22 cellular contexts compared by ENCODE assay signal in the genomic region with DNA sequence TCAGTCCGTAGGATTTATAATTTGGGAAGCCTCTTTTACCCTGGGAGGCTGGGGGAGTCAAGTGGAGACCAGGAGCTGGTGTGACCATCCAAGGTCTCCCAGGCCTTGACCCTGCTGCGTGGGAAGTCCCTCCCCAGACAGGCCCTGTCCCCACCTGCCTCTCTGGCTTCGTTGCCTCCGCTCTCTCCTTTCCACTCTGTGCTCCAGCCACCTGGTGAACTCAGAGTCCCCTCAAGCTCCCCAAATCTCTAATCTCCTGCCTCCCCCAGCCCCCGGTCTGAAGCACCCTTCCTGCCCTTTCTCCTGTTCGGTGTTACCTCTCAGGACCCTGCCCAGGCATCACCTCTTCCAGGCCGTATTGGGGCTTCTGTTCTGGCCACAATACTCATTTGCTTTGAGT. TPM values are rescaled to one million over a fixed set of nuclear protein-coding genes. Genes with fewer than 3 reads are reported as not detected.
DNase-seq lines count a peak whose midpoint lies in the region; ATAC-seq and TF ChIP-seq lines count a peak whose summit lies in the region.
"Had no signal": no experiment of that assay in that cellular context is flagged by ENCODE, and none has a peak within 500 bp of the region (broad histone marks: within the 10 kb centered on the region; RNA-seq: fewer than 3 reads in every experiment).

No MANE protein-coding gene starts in this region.

- H3K36me3 ChIP-seq in H7 (replicated peaks; ENCODE audit: control insufficient read depth, insufficient read depth, low read length) (no peaks in the 10 kb centered on the region), body of pancreas (replicated peaks in 1 of 2; ENCODE audit: insufficient read depth in 1 of 2, low read depth in 2 of 2) (no peaks in the 10 kb centered on the region), mucosa of stomach (ENCODE audit: control insufficient read depth, insufficient read depth, low read length) (no peaks in the 10 kb centered on the region), gastrocnemius medialis (no peaks in the 10 kb centered on the region), ascending aorta (no peaks in the 10 kb centered on the region)
- H3K36me3 ChIP-seq: BLaER1 treated with 17β-estradiol and CSF1 and Interleukin-3, amounts not matched to agents 10 nM and 100 nM; Peyer's patch had no signal

- WGBS in body of pancreas, 2 donors: 82 to 87% methylated on average over 5 to 7 of the region's 7 CpGs

- H3K4me1 Mint-ChIP-seq in stimulated activated naive B cell treated with anti-CD40 and anti-IgM and Interleukin-4, amounts not matched to agents 10 μg/mL and 1 μg/mL and 100 μg/mL, for 72 hours: peaks cover 6 to 9% of the 10 kb centered on the region in 2 donors

- POLR2A ChIA-PET in GM10248 (lab: Yijun Ruan, JAX): no interaction called here

- no peak overlapping the region for H3K27ac Mint-ChIP-seq in stimulated activated naive B cell treated with anti-CD40 and anti-IgM and Interleukin-4, amounts not matched to agents 10 μg/mL and 1 μg/mL and 100 μg/mL, for 72 hours

- H3K9me3 ChIP-seq in body of pancreas: no peaks in the 10 kb centered on the region
- no peaks in the 10 kb centered on the region for H3K9me3 ChIP-seq in mucosa of stomach (ENCODE audit: control insufficient read depth, low read length)
- H3K9me3 ChIP-seq in gastrocnemius medialis: no peaks in the 10 kb centered on the region
- H3K9me3 ChIP-seq in ascending aorta: no peaks in the 10 kb centered on the region
- H3K9me3 ChIP-seq: A549; BLaER1 treated with 17β-estradiol and CSF1 and Interleukin-3, amounts not matched to agents 10 nM and 100 nM; Peyer's patch had no signal

- peak overlapping the region; percentile 8 for H3K9ac ChIP-seq in mucosa of stomach (ENCODE audit: low read length)
- H3K9ac ChIP-seq: BLaER1 treated with 17β-estradiol and CSF1 and Interleukin-3, amounts not matched to agents 10 nM and 100 nM had no signal

- DNase-seq in H7 (peak; percentile 29), body of pancreas (no peak), gastrocnemius medialis (no peak), GM10248 (ENCODE audit: extremely low spot score) (no peak), ascending aorta (ENCODE audit: low spot score in 2 of 2) (no peak), NCI-H748 (lab: John Stamatoyannopoulos, UW; ENCODE audit: unreplicated experiment) (no peak)
- DNase-seq in stimulated activated naive B cell treated with anti-CD40 and anti-IgM and Interleukin-4, amounts not matched to agents 10 μg/mL and 1 μg/mL and 100 μg/mL, for 72 hours: no peak
- DNase-seq: AML-193; CD4-positive, alpha-beta memory T cell; GOT3; Karpas-422; NCI-H1092; NCI-H1694 treated with DMSO at 0.1 percent for 48 hours; NCI-H226; SIG-M5 had no signal

- peak overlapping the region; percentile 81 to 90 (median 88) for H3K27ac ChIP-seq in body of pancreas
- H3K27ac ChIP-seq in gastrocnemius medialis: peak overlapping the region in 3 of 4 donors; percentile 81 to 91 (median 83)
- H3K27ac ChIP-seq in ascending aorta: no peak overlapping the region
- H3K27ac ChIP-seq: A549; BLaER1 treated with 17β-estradiol and CSF1 and Interleukin-3, amounts not matched to agents 10 nM and 100 nM; Peyer's patch; SK-N-MC had no signal

- no peak for TF ChIP-seq POLR2A in body of pancreas (IDR thresholded peaks at IDR 0.05)
- TF ChIP-seq POLR2A in gastrocnemius medialis (IDR thresholded peaks at IDR 0.05): no peak

- H3K4me3 ChIP-seq in H7 (ENCODE audit: insufficient read depth, low read depth, low read length) (no peak overlapping the region), body of pancreas (no peak overlapping the region), mucosa of stomach (ENCODE audit: low read length) (no peak overlapping the region), gastrocnemius medialis (no peak overlapping the region), ascending aorta (no peak overlapping the region)
- H3K4me3 ChIP-seq: A549; BLaER1 treated with 17β-estradiol and CSF1 and Interleukin-3, amounts not matched to agents 10 nM and 100 nM; GM12878; Peyer's patch; SK-N-MC had no signal

- H3K27me3 ChIP-seq in H7 (ENCODE audit: control insufficient read depth, insufficient read depth, low read length): peaks cover 14% of the 10 kb centered on the region
- H3K27me3 ChIP-seq in body of pancreas: no peaks in the 10 kb centered on the region
- H3K27me3 ChIP-seq in mucosa of stomach (ENCODE audit: control insufficient read depth, insufficient read depth, low read length): no peaks in the 10 kb centered on the region
- no peaks in the 10 kb centered on the region for H3K27me3 ChIP-seq in gastrocnemius medialis
- no peaks in the 10 kb centered on the region for H3K27me3 ChIP-seq in ascending aorta
- H3K27me3 ChIP-seq: Peyer's patch had no signal

- H3K36me3 Mint-ChIP-seq in stimulated activated naive B cell treated with anti-CD40 and anti-IgM and Interleukin-4, amounts not matched to agents 10 μg/mL and 1 μg/mL and 100 μg/mL, for 72 hours: peaks cover 0 to 3% of the 10 kb centered on the region in 2 donors
- H3K36me3 Mint-ChIP-seq: CD4-positive, alpha-beta memory T cell had no signal

- CTCF ChIA-PET in GM10248 (lab: Yijun Ruan, JAX): interaction anchor here (1.1 to 5.1 kb wide), 3 partner anchors 14 to 364 kb away, joined by 3 to 36 read pairs (median 4); no protein-coding TSS in a partner anchor

- no peaks in the 10 kb centered on the region for H3K9me3 Mint-ChIP-seq in stimulated activated naive B cell treated with anti-CD40 and anti-IgM and Interleukin-4, amounts not matched to agents 10 μg/mL and 1 μg/mL and 100 μg/mL, for 72 hours
- H3K9me3 Mint-ChIP-seq: CD4-positive, alpha-beta memory T cell had no signal

- ATAC-seq in body of pancreas (no peak), gastrocnemius medialis (no peak)
- ATAC-seq in stimulated activated naive B cell treated with anti-CD40 and anti-IgM and Interleukin-4, amounts not matched to agents 10 μg/mL and 1 μg/mL and 100 μg/mL, for 72 hours (replicated peaks): no peak
- ATAC-seq: GM12878 had no signal

- TF ChIP-seq CTCF in body of pancreas (IDR thresholded peaks at IDR 0.05) (no peak), gastrocnemius medialis (IDR thresholded peaks at IDR 0.05 in 4 of 5, conservative IDR thresholded peaks at IDR 0.05 in 1 of 5) (no peak), GM10248 (IDR thresholded peaks at IDR 0.05; ENCODE audit: control extremely low read depth, extremely low read depth, low read depth, missing control alignments) (no peak), ascending aorta (IDR thresholded peaks at IDR 0.05) (no peak)

- intact Hi-C loops in body of pancreas (cut with DNase I): loop anchor here (10.0 kb wide), 1 partner anchor 280 kb away; a partner anchor contains a TSS
- intact Hi-C loops in gastrocnemius medialis (cut with DNase I; ENCODE audit: low total_unique reads): loop anchor here (1.0 to 5.0 kb wide), 3 partner anchors 147 to 363 kb away; no protein-coding TSS in a partner anchor
- intact Hi-C loops in ascending aorta (cut with DNase I): loop anchor here (5.0 kb wide), 2 partner anchors 147 to 282 kb away; a partner anchor contains a TSS

- no peak overlapping the region for H3K4me3 Mint-ChIP-seq in stimulated activated naive B cell treated with anti-CD40 and anti-IgM and Interleukin-4, amounts not matched to agents 10 μg/mL and 1 μg/mL and 100 μg/mL, for 72 hours
- H3K4me3 Mint-ChIP-seq: CD4-positive, alpha-beta memory T cell had no signal

- in situ Hi-C loops in gastrocnemius medialis (cut with MboI; ENCODE audit: low sequenced_read_pairs in 4 of 4): loop anchor here in 3 of 4 donors (5.0 to 25.0 kb wide), 5 partner anchors 282 to 687 kb away; a partner anchor contains a TSS

- peaks cover 45% of the 10 kb centered on the region for H3K4me1 ChIP-seq in body of pancreas
- peaks cover 52% of the 10 kb centered on the region for H3K4me1 ChIP-seq in mucosa of stomach (ENCODE audit: control insufficient read depth, insufficient read depth, low read length)
- H3K4me1 ChIP-seq in gastrocnemius medialis: peaks cover 10 to 17% of the 10 kb centered on the region in 2 donors
- peaks cover 0 to 3% of the 10 kb centered on the region in 2 donors for H3K4me1 ChIP-seq in ascending aorta

- H3K27me3 Mint-ChIP-seq in stimulated activated naive B cell treated with anti-CD40 and anti-IgM and Interleukin-4, amounts not matched to agents 10 μg/mL and 1 μg/mL and 100 μg/mL, for 72 hours: peaks cover 7% of the 10 kb centered on the region in 2 donors
- H3K27me3 Mint-ChIP-seq: CD4-positive, alpha-beta memory T cell had no signal

RNA-seq across cellular contexts. Expression of a gene that starts 27.9 kb away (rescaled TPM):
- not detected in 2 replicates for total RNA-seq in H7 (2014; rRNA removed; shearing (Covaris generic))
- total RNA-seq in body of pancreas (not detected), gastrocnemius medialis (not detected), ascending aorta (not detected)
- total RNA-seq: HT-29, Peyer's patch had no signal

Comparison
In these comparisons a context has a peak if more than half of its experiments do, and no peak if none do; other contexts are left out.
1. H3K27ac ChIP-seq: peak in body of pancreas (4 of 4) and gastrocnemius medialis (3 of 4); none in ascending aorta (0 of 2).